In genomic region chr13:108919036-108919907, GRCh38 we compare ENCODE assay signal across 13 cellular contexts.
DNase-seq lines count a peak whose midpoint lies in the region; ATAC-seq and TF ChIP-seq lines count a peak whose summit lies in the region.
"Had no signal": no experiment of that assay in that cellular context is flagged by ENCODE, and none has a peak within 500 bp of the region (broad histone marks: within the 10 kb centered on the region; RNA-seq: fewer than 3 reads in every experiment).

No MANE protein-coding gene starts in this region.

- peaks cover 9% of the 10 kb centered on the region for H3K4me1 ChIP-seq in mesenchymal stem cell (ENCODE audit: control insufficient read depth, insufficient read depth, low read depth, low read length)
- H3K4me1 ChIP-seq in Peyer's patch: peaks cover 0 to 9% (median 0%) of the 10 kb centered on the region in 4 donors

- no peaks in the 10 kb centered on the region for H3K27me3 Mint-ChIP-seq in chondrocyte (ENCODE audit: low read depth)

- no peak overlapping the region for H4K8ac ChIP-seq in mesenchymal stem cell (ENCODE audit: low read length)

- H2AK5ac ChIP-seq in mesenchymal stem cell (ENCODE audit: low read length, severe bottlenecking): no peak overlapping the region

- H3K36me3 ChIP-seq in mesenchymal stem cell (ENCODE audit: control insufficient read depth in 1 of 2, insufficient read depth in 2 of 2, low read depth in 1 of 2, low read length in 2 of 2) (no peaks in the 10 kb centered on the region), Peyer's patch (no peaks in the 10 kb centered on the region)
- H3K36me3 ChIP-seq: BLaER1 treated with 17β-estradiol and CSF1 and Interleukin-3, amounts not matched to agents 10 nM and 100 nM had no signal

- H3K4me1 Mint-ChIP-seq in chondrocyte (ENCODE audit: low read depth): peaks cover 56% of the 10 kb centered on the region

- peak overlapping the region in 1 of 2 experiments; percentile 59 for H3K18ac ChIP-seq in mesenchymal stem cell (ENCODE audit: low read depth in 1 of 2, low read length in 2 of 2)

- H3K27ac ChIP-seq in mesenchymal stem cell (ENCODE audit: low read length, poor library complexity, severe bottlenecking): no peak overlapping the region
- no peak overlapping the region for H3K27ac ChIP-seq in Peyer's patch
- H3K27ac ChIP-seq: BLaER1 treated with 17β-estradiol and CSF1 and Interleukin-3, amounts not matched to agents 10 nM and 100 nM had no signal

- no peak overlapping the region for H2BK12ac ChIP-seq in mesenchymal stem cell (ENCODE audit: low read length in 2 of 2)

- H2BK5ac ChIP-seq in mesenchymal stem cell (ENCODE audit: low read depth, low read length, poor library complexity, severe bottlenecking): no peak overlapping the region

- H3K9ac ChIP-seq in mesenchymal stem cell (ENCODE audit: low read length): no peak overlapping the region
- H3K9ac ChIP-seq: BLaER1 treated with 17β-estradiol and CSF1 and Interleukin-3, amounts not matched to agents 10 nM and 100 nM had no signal

- WGBS in mesenchymal stem cell: 88% methylated on average over 10 of the region's 11 CpGs

- peak; percentile 44 for DNase-seq in AG09319 (ENCODE audit: extremely low read depth, low read depth)
- peak; percentile 67 for DNase-seq in LoVo (ENCODE audit: low spot score)
- DNase-seq in chondrocyte (ENCODE audit: low spot score): no peak
- DNase-seq in mesenchymal stem cell: peak; percentile 26
- no peak for DNase-seq in Peyer's patch
- no peak for DNase-seq in activated CD8-positive, alpha-beta memory T cell treated with anti-CD3 and anti-CD28 coated beads, Interleukin-2, amount 50 U/mL, for 48 hours
- no peak for DNase-seq in HuH-7 (ENCODE audit: low spot score)
- DNase-seq: activated CD8-positive, alpha-beta memory T cell treated with anti-CD3 and anti-CD28 coated beads, Interleukin-2, amount 50 U/mL, for 4 hours; activated naive CD8-positive, alpha-beta T cell treated with anti-CD3 and anti-CD28 coated beads for 36 hours; SW 1271 had no signal

- H2AFZ ChIP-seq in mesenchymal stem cell (ENCODE audit: low read depth, low read length): no peak overlapping the region

- no peak overlapping the region for H3K14ac ChIP-seq in mesenchymal stem cell (ENCODE audit: low read length in 2 of 2)

- H4K91ac ChIP-seq in mesenchymal stem cell (ENCODE audit: low read length): no peak overlapping the region

- no peak overlapping the region for H3K4ac ChIP-seq in mesenchymal stem cell (ENCODE audit: low read depth in 1 of 2, low read length in 2 of 2)

- H3K27me3 ChIP-seq in mesenchymal stem cell (ENCODE audit: control insufficient read depth in 1 of 2, insufficient read depth in 1 of 2, low read length in 2 of 2) (no peaks in the 10 kb centered on the region), Peyer's patch (no peaks in the 10 kb centered on the region)
- H3K27me3 ChIP-seq: BLaER1 treated with 17β-estradiol and CSF1 and Interleukin-3, amounts not matched to agents 10 nM and 100 nM had no signal

- H3K9me3 Mint-ChIP-seq in chondrocyte (ENCODE audit: low read depth): no peaks in the 10 kb centered on the region
- H3K9me3 Mint-ChIP-seq: activated naive CD8-positive, alpha-beta T cell treated with anti-CD3 and anti-CD28 coated beads for 36 hours; WTC11 had no signal

- no peak overlapping the region for H2BK15ac ChIP-seq in mesenchymal stem cell (ENCODE audit: low read depth, poor library complexity, severe bottlenecking)

- no peak overlapping the region for H2BK120ac ChIP-seq in mesenchymal stem cell (ENCODE audit: low read depth, low read length)

- H3K36me3 Mint-ChIP-seq in chondrocyte (ENCODE audit: low read depth): no peaks in the 10 kb centered on the region
- H3K36me3 Mint-ChIP-seq: activated naive CD8-positive, alpha-beta T cell treated with anti-CD3 and anti-CD28 coated beads for 36 hours; WTC11 had no signal

- ATAC-seq in SK-N-SH treated with all-trans-retinoic acid at 6 μM for 48 hours: no peak
- ATAC-seq: WTC11 had no signal

- no peaks in the 10 kb centered on the region for H3K79me1 ChIP-seq in mesenchymal stem cell (replicated peaks; ENCODE audit: low read length, poor library complexity, severe bottlenecking)

- H3K4me3 ChIP-seq in mesenchymal stem cell (ENCODE audit: insufficient read depth in 1 of 2, low read depth in 1 of 2, low read length in 2 of 2): no peak overlapping the region
- no peak overlapping the region for H3K4me3 ChIP-seq in Peyer's patch
- H3K4me3 ChIP-seq: BLaER1 treated with 17β-estradiol and CSF1 and Interleukin-3, amounts not matched to agents 10 nM and 100 nM had no signal

- TF ChIP-seq POLR2A in Peyer's patch (IDR thresholded peaks at IDR 0.05): no peak

- no peaks in the 10 kb centered on the region for H3K9me3 ChIP-seq in mesenchymal stem cell (ENCODE audit: control insufficient read depth, low read length)
- no peaks in the 10 kb centered on the region for H3K9me3 ChIP-seq in Peyer's patch
- H3K9me3 ChIP-seq: BLaER1 treated with 17β-estradiol and CSF1 and Interleukin-3, amounts not matched to agents 10 nM and 100 nM had no signal

- H3K4me3 Mint-ChIP-seq in chondrocyte (ENCODE audit: unreplicated experiment): no peak overlapping the region
- H3K4me3 Mint-ChIP-seq: activated naive CD8-positive, alpha-beta T cell treated with anti-CD3 and anti-CD28 coated beads for 36 hours; WTC11 had no signal

- TF ChIP-seq CTCF in AG09319 (IDR thresholded peaks at IDR 0.05; ENCODE audit: low read depth, low read length) (no peak), chondrocyte (IDR thresholded peaks at IDR 0.05) (no peak), Peyer's patch (IDR thresholded peaks at IDR 0.05) (no peak)

- peak overlapping the region; percentile 49 for H3K27ac Mint-ChIP-seq in chondrocyte (ENCODE audit: unreplicated experiment)
- H3K27ac Mint-ChIP-seq: activated naive CD8-positive, alpha-beta T cell treated with anti-CD3 and anti-CD28 coated beads for 36 hours; WTC11 had no signal

- no peak overlapping the region for H3K4me2 ChIP-seq in mesenchymal stem cell (ENCODE audit: low read length, poor library complexity, severe bottlenecking)
- H3K4me2 ChIP-seq: BLaER1 treated with 17β-estradiol and CSF1 and Interleukin-3, amounts not matched to agents 10 nM and 100 nM had no signal

- H3K23ac ChIP-seq in mesenchymal stem cell (ENCODE audit: low read length in 2 of 2): no peak overlapping the region

TF ChIP-seq in SK-N-SH treated with all-trans-retinoic acid at 6 μM for 48 hours, 23 proteins besides CTCF, POLR2A, EP300 and RAD21:
- no peak for TF ChIP-seq ZFP30 (CRISPR knock-in tag; IDR thresholded peaks at IDR 0.05)
- no peak for TF ChIP-seq CSDC2 (CRISPR knock-in tag; IDR thresholded peaks at IDR 0.05)
- TF ChIP-seq ZNF70 (CRISPR knock-in tag; IDR thresholded peaks at IDR 0.05): no peak
- no peak for TF ChIP-seq POU6F1 (CRISPR knock-in tag; IDR thresholded peaks at IDR 0.05; ENCODE audit: borderline replicate concordance, low read depth)

Comparison
In these comparisons a context has a peak if more than half of its experiments do, and no peak if none do; other contexts are left out.
1. DNase-seq: peak in AG09319 (single experiment), LoVo (single experiment) and mesenchymal stem cell (single experiment); none in chondrocyte (single experiment), Peyer's patch (0 of 3), activated CD8-positive, alpha-beta memory T cell treated with anti-CD3 and anti-CD28 coated beads, Interleukin-2, amount 50 U/mL, for 48 hours (single experiment) and HuH-7 (single experiment).